ENCODE assay signal across 21 cellular contexts in genomic region chr1:47711848-47712492, GRCh38.
DNase-seq lines count a peak whose midpoint lies in the region; ATAC-seq and TF ChIP-seq lines count a peak whose summit lies in the region.
"Had no signal": no experiment of that assay in that cellular context is flagged by ENCODE, and none has a peak within 500 bp of the region (broad histone marks: within the 10 kb centered on the region; RNA-seq: fewer than 3 reads in every experiment).

No MANE protein-coding gene starts in this region.

- H2AFZ ChIP-seq in neural progenitor cell (replicated peaks): no peak overlapping the region

- H3K36me3 Mint-ChIP-seq in activated naive CD4-positive, alpha-beta T cell treated with anti-CD3 and anti-CD28 coated beads, Interleukin-2, amount 10 ng/mL, durations not matched to agents 7 days and 5 days: no peaks in the 10 kb centered on the region
- no peaks in the 10 kb centered on the region for H3K36me3 Mint-ChIP-seq in activated naive CD4-positive, alpha-beta T cell treated with anti-CD3 and anti-CD28 coated beads, Interleukin-2, amount 50 U/mL, for 72 hours
- H3K36me3 Mint-ChIP-seq in endodermal cell (ENCODE audit: low read depth): no peaks in the 10 kb centered on the region
- H3K36me3 Mint-ChIP-seq in neural progenitor cell: no peaks in the 10 kb centered on the region
- H3K36me3 Mint-ChIP-seq: CD4-positive, alpha-beta memory T cell had no signal

- no peak overlapping the region for H3K9ac ChIP-seq in endodermal cell (ENCODE audit: extremely low read depth, low read length, poor library complexity, severe bottlenecking)
- H3K9ac ChIP-seq in neural progenitor cell: no peak overlapping the region

- peaks cover 7% of the 10 kb centered on the region for H4K20me1 ChIP-seq in neural progenitor cell (ENCODE audit: low read depth)

- no peak for DNase-seq in activated naive CD4-positive, alpha-beta T cell treated with anti-CD3 and anti-CD28 coated beads, Interleukin-2, amount 10 ng/mL, durations not matched to agents 7 days and 5 days
- no peak for DNase-seq in activated naive CD4-positive, alpha-beta T cell treated with anti-CD3 and anti-CD28 coated beads, Interleukin-2, amount 50 U/mL, for 72 hours (ENCODE audit: low spot score in 2 of 2)
- DNase-seq in endodermal cell: peak; percentile 31
- peak; percentile 57 for DNase-seq in mesenteric fat pad (ENCODE audit: low spot score)
- no peak for DNase-seq in neural progenitor cell (ENCODE audit: low spot score)
- DNase-seq in activated CD4-positive, alpha-beta T cell treated with anti-CD3 and anti-CD28 coated beads for 4 hours: no peak
- DNase-seq in Ammon's horn (ENCODE audit: low spot score): no peak
- no peak for DNase-seq in RWPE1 (ENCODE audit: low spot score)
- DNase-seq: 8988T; ACHN; AML-193; C1 segment of cervical spinal cord; Calu3; CD4-positive, alpha-beta memory T cell; DMS53; DMS79 treated with DMSO at 0.1 percent for 48 hours; GF-D8; GOT3; HFFc6 had no signal

- WGBS in endodermal cell (ENCODE audit: insufficient coverage in 1 of 2, insufficient read length in 1 of 2), 2 experiments: 70% methylated on average over 4 to 6 of the region's 6 CpGs

- H3K9me3 ChIP-seq in endodermal cell (ENCODE audit: control insufficient read depth, low read length) (no peaks in the 10 kb centered on the region), neural progenitor cell (ENCODE audit: low read depth) (no peaks in the 10 kb centered on the region)
- H3K9me3 ChIP-seq: A549, HAP-1 had no signal

- no peak overlapping the region for H3K4me3 Mint-ChIP-seq in activated naive CD4-positive, alpha-beta T cell treated with anti-CD3 and anti-CD28 coated beads, Interleukin-2, amount 10 ng/mL, durations not matched to agents 7 days and 5 days
- H3K4me3 Mint-ChIP-seq in endodermal cell (no peak overlapping the region), neural progenitor cell (peak overlapping the region; percentile 18)
- H3K4me3 Mint-ChIP-seq: HFFc6 had no signal

- CTCF ChIA-PET in activated naive CD4-positive, alpha-beta T cell treated with anti-CD3 and anti-CD28 coated beads, Interleukin-2, amount 10 ng/mL, durations not matched to agents 7 days and 5 days (lab: Charles Lee): interaction anchor here (0.6 to 3.2 kb wide), 7 partner anchors 9 to 533 kb away, joined by 3 to 22 read pairs (median 4); partner anchors contain the start of gene FOXD2
- CTCF ChIA-PET in RWPE1 (lab: Yijun Ruan, JAX): interaction anchor here (0.7 to 4.9 kb wide), 5 partner anchors 14 to 280 kb away, joined by 3 to 56 read pairs (median 4); partner anchors contain the start of gene FOXD2

- no peak for TF ChIP-seq CTCF in endodermal cell (conservative IDR thresholded peaks at IDR 0.05)
- no peak for TF ChIP-seq CTCF in neural progenitor cell (IDR thresholded peaks at IDR 0.05)
- TF ChIP-seq CTCF in RWPE1 (conservative IDR thresholded peaks at IDR 0.05; ENCODE audit: low read depth): no peak

- no peaks in the 10 kb centered on the region for H3K4me1 ChIP-seq in endodermal cell (ENCODE audit: control insufficient read depth, insufficient read depth, low read length)
- peaks cover 15% of the 10 kb centered on the region for H3K4me1 ChIP-seq in neural progenitor cell

- H3K4me1 Mint-ChIP-seq in activated naive CD4-positive, alpha-beta T cell treated with anti-CD3 and anti-CD28 coated beads, Interleukin-2, amount 10 ng/mL, durations not matched to agents 7 days and 5 days: peaks cover 8% of the 10 kb centered on the region
- peaks cover 8% of the 10 kb centered on the region for H3K4me1 Mint-ChIP-seq in endodermal cell
- H3K4me1 Mint-ChIP-seq in neural progenitor cell: peaks cover 22% of the 10 kb centered on the region

- H3K27me3 ChIP-seq in endodermal cell (ENCODE audit: control insufficient read depth, insufficient read depth, low read length, poor library complexity, severe bottlenecking) (peaks cover 97% of the 10 kb centered on the region), neural progenitor cell (peaks cover 100% of the 10 kb centered on the region)

- peak overlapping the region; percentile 7 for H3K27ac Mint-ChIP-seq in activated naive CD4-positive, alpha-beta T cell treated with anti-CD3 and anti-CD28 coated beads, Interleukin-2, amount 10 ng/mL, durations not matched to agents 7 days and 5 days
- no peak overlapping the region for H3K27ac Mint-ChIP-seq in activated naive CD4-positive, alpha-beta T cell treated with anti-CD3 and anti-CD28 coated beads, Interleukin-2, amount 50 U/mL, for 72 hours
- H3K27ac Mint-ChIP-seq in endodermal cell: no peak overlapping the region
- no peak overlapping the region for H3K27ac Mint-ChIP-seq in neural progenitor cell
- H3K27ac Mint-ChIP-seq: HFFc6 had no signal

- H3K79me2 ChIP-seq in neural progenitor cell (ENCODE audit: low read depth): no peaks in the 10 kb centered on the region

- H3K9me3 Mint-ChIP-seq in activated naive CD4-positive, alpha-beta T cell treated with anti-CD3 and anti-CD28 coated beads, Interleukin-2, amount 10 ng/mL, durations not matched to agents 7 days and 5 days: no peaks in the 10 kb centered on the region
- no peaks in the 10 kb centered on the region for H3K9me3 Mint-ChIP-seq in activated naive CD4-positive, alpha-beta T cell treated with anti-CD3 and anti-CD28 coated beads, Interleukin-2, amount 50 U/mL, for 72 hours
- H3K9me3 Mint-ChIP-seq in endodermal cell (no peaks in the 10 kb centered on the region), neural progenitor cell (peaks cover 4% of the 10 kb centered on the region)
- H3K9me3 Mint-ChIP-seq: HFFc6 had no signal

- peaks cover 92% of the 10 kb centered on the region for H3K27me3 Mint-ChIP-seq in activated naive CD4-positive, alpha-beta T cell treated with anti-CD3 and anti-CD28 coated beads, Interleukin-2, amount 10 ng/mL, durations not matched to agents 7 days and 5 days
- H3K27me3 Mint-ChIP-seq in endodermal cell (ENCODE audit: insufficient read depth): peaks cover 86% of the 10 kb centered on the region
- H3K27me3 Mint-ChIP-seq in neural progenitor cell (ENCODE audit: insufficient read depth, low read depth): peaks cover 74% of the 10 kb centered on the region

- H3F3A ChIP-seq in neural progenitor cell (ENCODE audit: low read depth): peaks cover 32% of the 10 kb centered on the region

- POLR2A ChIA-PET in RWPE1 (lab: Yijun Ruan, JAX; ENCODE audit: low non-redundant PET): no interaction called here

- H3K4me3 ChIP-seq in endodermal cell (ENCODE audit: low read length) (no peak overlapping the region), neural progenitor cell (no peak overlapping the region)
- H3K4me3 ChIP-seq: A549, HAP-1 had no signal

- H3K36me3 ChIP-seq in endodermal cell (ENCODE audit: control insufficient read depth, insufficient read depth, low read length): no peaks in the 10 kb centered on the region
- H3K36me3 ChIP-seq in neural progenitor cell: no peaks in the 10 kb centered on the region
- H3K36me3 ChIP-seq: HAP-1 had no signal

- ATAC-seq in activated naive CD4-positive, alpha-beta T cell treated with anti-CD3 and anti-CD28 coated beads, Interleukin-2, amount 50 U/mL, for 72 hours: no peak
- ATAC-seq: A549 had no signal

- H3K27ac ChIP-seq in endodermal cell (ENCODE audit: low read depth, low read length): no peak overlapping the region
- no peak overlapping the region for H3K27ac ChIP-seq in neural progenitor cell
- no peak overlapping the region for H3K27ac ChIP-seq in RWPE1
- H3K27ac ChIP-seq: A549 had no signal

- H3K4me2 ChIP-seq in neural progenitor cell: no peak overlapping the region
- H3K4me2 ChIP-seq: A549 had no signal

Comparison
In these comparisons a context has a peak if more than half of its experiments do, and no peak if none do; other contexts are left out.
1. DNase-seq: peak in endodermal cell (single experiment) and mesenteric fat pad (single experiment); none in activated naive CD4-positive, alpha-beta T cell treated with anti-CD3 and anti-CD28 coated beads, Interleukin-2, amount 10 ng/mL, durations not matched to agents 7 days and 5 days (single experiment), activated naive CD4-positive, alpha-beta T cell treated with anti-CD3 and anti-CD28 coated beads, Interleukin-2, amount 50 U/mL, for 72 hours (0 of 2), neural progenitor cell (single experiment), activated CD4-positive, alpha-beta T cell treated with anti-CD3 and anti-CD28 coated beads for 4 hours (0 of 2), Ammon's horn (single experiment) and RWPE1 (single experiment).